8 cellular contexts compared by ENCODE assay signal in the genomic region with DNA sequence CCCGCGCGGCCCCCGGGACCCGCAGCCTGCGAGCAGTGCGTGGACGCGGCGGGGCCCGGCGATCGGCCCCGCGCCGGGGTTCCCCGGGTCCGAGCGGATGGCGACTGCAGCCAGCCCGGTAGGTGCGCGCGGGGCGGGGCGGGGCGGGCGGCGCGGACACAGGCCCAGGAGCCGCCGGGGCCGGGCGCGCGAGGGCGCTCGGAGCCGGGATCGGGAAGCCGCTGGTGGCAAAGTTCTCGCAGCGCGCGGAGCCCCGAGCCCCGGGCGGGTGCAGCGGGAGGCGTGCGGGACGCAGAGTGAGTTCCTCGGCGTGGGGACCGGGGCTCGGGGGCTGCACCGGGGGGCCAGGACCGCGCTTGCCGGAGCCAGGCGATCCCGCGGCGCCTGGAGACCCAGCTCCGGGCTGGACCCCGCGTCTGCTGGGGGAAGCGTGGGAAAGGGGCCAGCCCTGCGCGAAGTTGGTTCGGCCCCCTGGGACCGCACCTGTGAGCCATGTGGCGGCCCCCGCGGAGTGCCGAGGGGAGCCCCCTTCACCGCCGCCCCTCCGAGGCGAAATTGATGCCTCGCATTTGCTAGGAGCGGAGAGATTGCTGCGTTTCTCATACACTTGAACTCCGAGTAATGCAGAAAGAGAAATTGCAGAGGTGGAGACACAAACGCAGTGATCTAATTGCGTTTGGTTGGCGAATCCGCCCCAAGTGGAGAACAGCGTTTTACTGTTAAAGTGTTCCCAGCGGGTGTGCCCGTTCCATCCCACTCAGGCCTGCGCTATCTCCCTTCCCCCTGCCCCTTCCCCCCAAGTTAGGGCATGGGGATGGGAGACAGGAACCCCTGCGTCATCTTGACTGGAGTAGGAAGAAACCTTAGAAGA.
A peak's percentile ranks its signal among the peaks of the same experiment; 100 is the strongest.
DNase-seq lines count a peak whose midpoint lies in the region; ATAC-seq and TF ChIP-seq lines count a peak whose summit lies in the region.

No MANE protein-coding gene starts in this region.

- POLR2A ChIA-PET in activated B cell treated with CpG ODN at 0.5 μM for 24 hours (lab: Charles Lee) = no interaction called here

- peak overlapping the region; percentile 81 for H2AFZ ChIP-seq in GM23338

- peak overlapping the region; percentile 46 for H3K9ac ChIP-seq in mucosa of stomach (ENCODE audit: low read length)

- H3F3A ChIP-seq in GM23338 (replicated peaks; ENCODE audit: low read depth) = peaks cover 3% of the 10 kb centered on the region; the same call in 1 of the 2 replicates

- CTCF ChIA-PET in activated B cell treated with CpG ODN at 0.5 μM for 24 hours (lab: Charles Lee) = no interaction called here

- DNase-seq in BE2C (peak; percentile 21), GM23338 (ENCODE audit: low spot score) (peak; percentile 56), activated B cell treated with CpG ODN at 0.5 μM for 24 hours (peak; percentile 16), esophagus squamous epithelium (lab: John Stamatoyannopoulos, UW) (no peak), uterus (peak in 1 of 2 donors; percentile 30), MV-4-11 (lab: John Stamatoyannopoulos, UW) (no peak)

- H4K20me1 ChIP-seq in GM23338 (replicated peaks; ENCODE audit: insufficient read depth) = peaks cover 13% of the 10 kb centered on the region

- H3K9me3 Mint-ChIP-seq in GM23338 (no peaks in the 10 kb centered on the region), activated B cell treated with CpG ODN at 0.5 μM for 24 hours (no peaks in the 10 kb centered on the region)

- H3K36me3 ChIP-seq in BE2C (no peaks in the 10 kb centered on the region), GM23338 (ENCODE audit: insufficient read depth) (no peaks in the 10 kb centered on the region), esophagus squamous epithelium (no peaks in the 10 kb centered on the region), mucosa of stomach (ENCODE audit: control insufficient read depth, insufficient read depth, low read length) (peaks cover 2% of the 10 kb centered on the region), uterus (no peaks in the 10 kb centered on the region)

- H3K9me3 ChIP-seq in BE2C (no peaks in the 10 kb centered on the region), esophagus squamous epithelium (no peaks in the 10 kb centered on the region), mucosa of stomach (ENCODE audit: control insufficient read depth, low read length) (no peaks in the 10 kb centered on the region), uterus (no peaks in the 10 kb centered on the region)

- H3K4me1 ChIP-seq in BE2C = no peaks in the 10 kb centered on the region
- peaks cover 9% of the 10 kb centered on the region for H3K4me1 ChIP-seq in GM23338 (ENCODE audit: insufficient read depth)
- H3K4me1 ChIP-seq in esophagus squamous epithelium = peaks cover 27 to 57% (median 28%) of the 10 kb centered on the region in 3 donors
- H3K4me1 ChIP-seq in mucosa of stomach (ENCODE audit: control insufficient read depth, insufficient read depth, low read length) = peaks cover 12% of the 10 kb centered on the region
- peaks cover 0 to 10% of the 10 kb centered on the region in 2 donors for H3K4me1 ChIP-seq in uterus

- H3K27me3 Mint-ChIP-seq in GM23338 (ENCODE audit: insufficient read depth, low read depth, poor library complexity) = peaks cover 48% of the 10 kb centered on the region
- peaks cover 48% of the 10 kb centered on the region for H3K27me3 Mint-ChIP-seq in activated B cell treated with CpG ODN at 0.5 μM for 24 hours

- no peaks in the 10 kb centered on the region for H3K9me2 ChIP-seq in GM23338 (ENCODE audit: insufficient read depth)

- H3K4me3 Mint-ChIP-seq in GM23338 (peak overlapping the region; percentile 78), activated B cell treated with CpG ODN at 0.5 μM for 24 hours (peak overlapping the region; percentile 63)

- TF ChIP-seq CTCF in BE2C (IDR thresholded peaks at IDR 0.05; ENCODE audit: low read depth, low read length) (no peak), GM23338 (conservative IDR thresholded peaks at IDR 0.05; ENCODE audit: low read depth in 2 of 2) (no peak; a peak in 1 of 4 replicates), activated B cell treated with CpG ODN at 0.5 μM for 24 hours (IDR thresholded peaks at IDR 0.05) (no peak), esophagus squamous epithelium (IDR thresholded peaks at IDR 0.05) (peak in 1 of 6 experiments; percentile 16), uterus (IDR thresholded peaks at IDR 0.05) (peak in 3 of 4 experiments; percentile 28 to 30 (median 29))

- H3K4me2 ChIP-seq in GM23338 = peak overlapping the region; percentile 94

- H3K4me3 ChIP-seq in BE2C (ENCODE audit: low read depth, low read length) (peak overlapping the region; percentile 14; the same call in 1 of the 2 replicates), GM23338 (peak overlapping the region; percentile 71), esophagus squamous epithelium (peak overlapping the region; percentile 52 to 79 (median 74)), mucosa of stomach (ENCODE audit: low read length) (peak overlapping the region; percentile 61), uterus (peak overlapping the region; percentile 38 to 49)

- 0 out of 2 replicates have a peak, but pooled peaks cover 6% of the 10 kb centered on the region for H3K79me2 ChIP-seq in GM23338 (replicated peaks; ENCODE audit: insufficient read depth)

- H3K27ac Mint-ChIP-seq in GM23338 = no peak overlapping the region
- H3K27ac Mint-ChIP-seq in activated B cell treated with CpG ODN at 0.5 μM for 24 hours = no peak overlapping the region

- ATAC-seq in GM23338 = peak; percentile 45
- ATAC-seq in activated B cell treated with CpG ODN at 0.5 μM for 24 hours (ENCODE audit: low read depth) = no peak
- no peak for ATAC-seq in GM19395 (IDR thresholded peaks at IDR 0.05; ENCODE audit: unreplicated experiment)

- H3K4me1 Mint-ChIP-seq in GM23338 = peaks cover 18% of the 10 kb centered on the region
- H3K4me1 Mint-ChIP-seq in activated B cell treated with CpG ODN at 0.5 μM for 24 hours = peaks cover 9% of the 10 kb centered on the region

- H3K27ac ChIP-seq in GM23338 (ENCODE audit: low read depth) (no peak overlapping the region), esophagus squamous epithelium (peak overlapping the region; percentile 65 to 88 (median 84)), uterus (peak overlapping the region; percentile 55 to 61)

- TF ChIP-seq POLR2A in esophagus squamous epithelium (IDR thresholded peaks at IDR 0.05) (no peak), uterus (IDR thresholded peaks at IDR 0.05) (no peak)

- H3K36me3 Mint-ChIP-seq in GM23338 (ENCODE audit: low read depth) (no peaks in the 10 kb centered on the region), activated B cell treated with CpG ODN at 0.5 μM for 24 hours (ENCODE audit: low read depth) (no peaks in the 10 kb centered on the region)

- WGBS in esophagus squamous epithelium, 2 donors = 2 to 6% methylated on average over 10 to 13 of the region's 93 CpGs

- H3K27me3 ChIP-seq in BE2C (peaks cover 23% of the 10 kb centered on the region), GM23338 (ENCODE audit: insufficient read depth) (peaks cover 44% of the 10 kb centered on the region), esophagus squamous epithelium (no peaks in the 10 kb centered on the region), mucosa of stomach (ENCODE audit: control insufficient read depth, insufficient read depth, low read length) (peaks cover 12% of the 10 kb centered on the region), uterus (no peaks in the 10 kb centered on the region)

- intact Hi-C loops in activated B cell treated with CpG ODN at 0.5 μM for 24 hours (cut with micrococcal nuclease) (no loop called here), esophagus squamous epithelium (cut with DNase I) (no loop called here), uterus (cut with DNase I; ENCODE audit: low total_unique reads) (loop anchor here (10.0 kb wide), 1 partner anchor 100 kb away; no protein-coding TSS in a partner anchor)

TF ChIP-seq in GM23338, 12 proteins besides CTCF, POLR2A, EP300 and RAD21 (continues in another document):
- no peak for TF ChIP-seq EZH2phosphoT487 (IDR thresholded peaks at IDR 0.05; ENCODE audit: unreplicated experiment)
- no peak for TF ChIP-seq CREB1 (CRISPR knock-in tag; IDR thresholded peaks at IDR 0.05; ENCODE audit: low read depth)
- TF ChIP-seq EZH2 (IDR thresholded peaks at IDR 0.05; ENCODE audit: low read depth, unreplicated experiment) = no peak
- TF ChIP-seq, protein P1, sequence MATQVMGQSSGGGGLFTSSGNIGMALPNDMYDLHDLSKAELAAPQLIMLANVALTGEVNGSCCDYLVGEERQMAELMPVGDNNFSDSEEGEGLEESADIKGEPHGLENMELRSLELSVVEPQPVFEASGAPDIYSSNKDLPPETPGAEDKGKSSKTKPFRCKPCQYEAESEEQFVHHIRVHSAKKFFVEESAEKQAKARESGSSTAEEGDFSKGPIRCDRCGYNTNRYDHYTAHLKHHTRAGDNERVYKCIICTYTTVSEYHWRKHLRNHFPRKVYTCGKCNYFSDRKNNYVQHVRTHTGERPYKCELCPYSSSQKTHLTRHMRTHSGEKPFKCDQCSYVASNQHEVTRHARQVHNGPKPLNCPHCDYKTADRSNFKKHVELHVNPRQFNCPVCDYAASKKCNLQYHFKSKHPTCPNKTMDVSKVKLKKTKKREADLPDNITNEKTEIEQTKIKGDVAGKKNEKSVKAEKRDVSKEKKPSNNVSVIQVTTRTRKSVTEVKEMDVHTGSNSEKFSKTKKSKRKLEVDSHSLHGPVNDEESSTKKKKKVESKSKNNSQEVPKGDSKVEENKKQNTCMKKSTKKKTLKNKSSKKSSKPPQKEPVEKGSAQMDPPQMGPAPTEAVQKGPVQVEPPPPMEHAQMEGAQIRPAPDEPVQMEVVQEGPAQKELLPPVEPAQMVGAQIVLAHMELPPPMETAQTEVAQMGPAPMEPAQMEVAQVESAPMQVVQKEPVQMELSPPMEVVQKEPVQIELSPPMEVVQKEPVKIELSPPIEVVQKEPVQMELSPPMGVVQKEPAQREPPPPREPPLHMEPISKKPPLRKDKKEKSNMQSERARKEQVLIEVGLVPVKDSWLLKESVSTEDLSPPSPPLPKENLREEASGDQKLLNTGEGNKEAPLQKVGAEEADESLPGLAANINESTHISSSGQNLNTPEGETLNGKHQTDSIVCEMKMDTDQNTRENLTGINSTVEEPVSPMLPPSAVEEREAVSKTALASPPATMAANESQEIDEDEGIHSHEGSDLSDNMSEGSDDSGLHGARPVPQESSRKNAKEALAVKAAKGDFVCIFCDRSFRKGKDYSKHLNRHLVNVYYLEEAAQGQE (IDR thresholded peaks at IDR 0.05; ENCODE audit: unreplicated experiment) = no peak

Comparison
In these comparisons a context has a peak if more than half of its experiments do, and no peak if none do; other contexts are left out.
1. DNase-seq: peak in BE2C (single experiment), GM23338 (single experiment) and activated B cell treated with CpG ODN at 0.5 μM for 24 hours (single experiment); none in esophagus squamous epithelium (single experiment) and MV-4-11 (single experiment).
2. H3K4me3 ChIP-seq: peak in every context shown above with its lines; median percentile 74 in esophagus squamous epithelium; 71 in GM23338; 61 in mucosa of stomach; 44 in uterus; 14 in BE2C.
3. CTCF ChIP-seq: peak in uterus (3 of 4); none in BE2C (single experiment), GM23338 (0 of 2) and activated B cell treated with CpG ODN at 0.5 μM for 24 hours (single experiment).